Comparison of ENCODE assay signal across 1 cellular context in the genomic region with DNA sequence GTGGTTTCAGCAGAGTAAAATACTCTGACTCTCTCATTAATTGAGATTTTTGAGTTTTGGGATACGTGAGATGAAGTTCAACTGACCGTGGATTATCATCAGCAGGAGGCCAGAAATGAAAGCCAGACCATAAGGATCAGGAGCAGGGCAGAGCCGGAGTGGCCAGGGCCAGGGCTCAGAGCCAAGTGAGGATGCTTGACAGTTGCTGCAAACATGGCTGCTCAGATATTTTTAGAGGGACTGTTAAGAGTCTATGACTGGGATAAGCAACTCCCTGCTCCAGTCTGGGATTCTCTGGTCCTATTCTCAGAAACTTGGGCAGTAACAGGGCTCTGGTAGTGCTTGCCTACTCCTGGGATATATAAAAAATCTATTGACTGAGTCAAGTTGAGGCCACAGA.
TF ChIP-seq lines count a peak whose summit lies in the region.

No MANE protein-coding gene starts in this region.

TF ChIP-seq in H1, 55 proteins besides CTCF, POLR2A, EP300 and RAD21:
- no peak for TF ChIP-seq YY1 (IDR thresholded peaks at IDR 0.05; ENCODE audit: low read depth, low read length)
- no peak for TF ChIP-seq EZH2 (IDR thresholded peaks at IDR 0.05; ENCODE audit: low read depth, low read length, severe bottlenecking)
- TF ChIP-seq, protein P1, sequence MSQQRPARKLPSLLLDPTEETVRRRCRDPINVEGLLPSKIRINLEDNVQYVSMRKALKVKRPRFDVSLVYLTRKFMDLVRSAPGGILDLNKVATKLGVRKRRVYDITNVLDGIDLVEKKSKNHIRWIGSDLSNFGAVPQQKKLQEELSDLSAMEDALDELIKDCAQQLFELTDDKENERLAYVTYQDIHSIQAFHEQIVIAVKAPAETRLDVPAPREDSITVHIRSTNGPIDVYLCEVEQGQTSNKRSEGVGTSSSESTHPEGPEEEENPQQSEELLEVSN (IDR thresholded peaks at IDR 0.05): no peak
- no peak for TF ChIP-seq ASH2L (IDR thresholded peaks at IDR 0.05; ENCODE audit: low read length)
- TF ChIP-seq TAF1 (IDR thresholded peaks at IDR 0.05; ENCODE audit: low read depth, low read length): no peak
- no peak for TF ChIP-seq KDM1A (IDR thresholded peaks at IDR 0.05; ENCODE audit: borderline replicate concordance, low read length)
- no peak for TF ChIP-seq MAFK (IDR thresholded peaks at IDR 0.05; ENCODE audit: low read depth, low read length)
- no peak for TF ChIP-seq CBX5 (IDR thresholded peaks at IDR 0.05; ENCODE audit: low read depth, low read length)
